9 cellular contexts compared by ENCODE assay signal in genomic region chr12:111313833-111314259, GRCh38. TPM values are rescaled to one million over a fixed set of nuclear protein-coding genes. Genes with fewer than 3 reads are reported as not detected.
DNase-seq lines count a peak whose midpoint lies in the region; ATAC-seq and TF ChIP-seq lines count a peak whose summit lies in the region.
"Had no signal": no experiment of that assay in that cellular context is flagged by ENCODE, and none has a peak within 500 bp of the region (broad histone marks: within the 10 kb centered on the region; RNA-seq: fewer than 3 reads in every experiment).

No MANE protein-coding gene starts in this region.

- peaks cover 19% of the 10 kb centered on the region for H3K27me3 Mint-ChIP-seq in CD8-positive, alpha-beta T cell (ENCODE audit: low read depth)
- H3K27me3 Mint-ChIP-seq in neural crest cell (ENCODE audit: low read depth), result peaks cover 6% of the 10 kb centered on the region
- H3K27me3 Mint-ChIP-seq in stimulated activated naive CD8-positive, alpha-beta T cell treated with anti-CD3 and anti-CD28 coated beads, Interleukin-15, amount 100 ng/mL, for 72 hours, result peaks cover 8% of the 10 kb centered on the region

- no peak overlapping the region for H3K27ac ChIP-seq in CD8-positive, alpha-beta T cell (ENCODE audit: low read depth, low read length)

- CTCF ChIA-PET in CD8-positive, alpha-beta T cell (lab: Charles Lee), result interaction anchor here (0.6 to 4.9 kb wide), 8 partner anchors 10 to 418 kb away, joined by 3 to 34 read pairs (median 4); no protein-coding TSS in a partner anchor

- H3K27me3 ChIP-seq in CD8-positive, alpha-beta T cell (ENCODE audit: insufficient read depth, low read length), result peaks cover 3% of the 10 kb centered on the region

- H3K36me3 ChIP-seq in CD8-positive, alpha-beta T cell (ENCODE audit: insufficient read depth, low read length), result no peaks in the 10 kb centered on the region

- no peaks in the 10 kb centered on the region for H3K9me3 Mint-ChIP-seq in CD8-positive, alpha-beta T cell
- no peaks in the 10 kb centered on the region for H3K9me3 Mint-ChIP-seq in neural crest cell
- H3K9me3 Mint-ChIP-seq in stimulated activated naive CD8-positive, alpha-beta T cell treated with anti-CD3 and anti-CD28 coated beads, Interleukin-15, amount 100 ng/mL, for 72 hours, result no peaks in the 10 kb centered on the region
- H3K9me3 Mint-ChIP-seq: IgD-negative memory B cell had no signal

- H3K27ac Mint-ChIP-seq in CD8-positive, alpha-beta T cell, result no peak overlapping the region
- H3K27ac Mint-ChIP-seq in neural crest cell (ENCODE audit: unreplicated experiment), result no peak overlapping the region
- no peak overlapping the region for H3K27ac Mint-ChIP-seq in stimulated activated naive CD8-positive, alpha-beta T cell treated with anti-CD3 and anti-CD28 coated beads, Interleukin-15, amount 100 ng/mL, for 72 hours

- H3K4me1 Mint-ChIP-seq in CD8-positive, alpha-beta T cell (ENCODE audit: low read depth), result peaks cover 10% of the 10 kb centered on the region
- peaks cover 6% of the 10 kb centered on the region for H3K4me1 Mint-ChIP-seq in neural crest cell
- H3K4me1 Mint-ChIP-seq in stimulated activated naive CD8-positive, alpha-beta T cell treated with anti-CD3 and anti-CD28 coated beads, Interleukin-15, amount 100 ng/mL, for 72 hours, result peaks cover 18% of the 10 kb centered on the region

- peak; percentile 36 to 85 (median 68) for DNase-seq in CD8-positive, alpha-beta T cell
- DNase-seq in HuH-7 (ENCODE audit: low spot score) (peak; percentile 99), OCI-M2 (lab: John Stamatoyannopoulos, UW; ENCODE audit: unreplicated experiment) (peak; percentile 1), fibroblast of peridontal ligament (ENCODE audit: extremely low read depth) (peak; percentile 65), neural crest cell (ENCODE audit: low read depth, low spot score) (peak; percentile 92)
- peak; percentile 79 to 80 for DNase-seq in activated T-cell treated with anti-CD3 and anti-CD28 coated beads, Interleukin-2, amount 50 U/mL, for 48 hours
- DNase-seq in stimulated activated naive CD8-positive, alpha-beta T cell treated with anti-CD3 and anti-CD28 coated beads, Interleukin-15, amount 100 ng/mL, for 72 hours, result peak; percentile 68 to 69

- H3K4me3 ChIP-seq in CD8-positive, alpha-beta T cell (ENCODE audit: low read depth, low read length), result no peak overlapping the region

- no peaks in the 10 kb centered on the region for H3K9me3 ChIP-seq in CD8-positive, alpha-beta T cell (ENCODE audit: low read length)

- no peaks in the 10 kb centered on the region for H3K36me3 Mint-ChIP-seq in CD8-positive, alpha-beta T cell
- no peaks in the 10 kb centered on the region for H3K36me3 Mint-ChIP-seq in neural crest cell (ENCODE audit: low read depth)
- H3K36me3 Mint-ChIP-seq: IgD-negative memory B cell had no signal

- intact Hi-C loops in CD8-positive, alpha-beta T cell (cut with DNase I, micrococcal nuclease), result loop anchor here in 1 of 2 experiments (1.0 kb wide), 3 partner anchors 290 to 420 kb away; no protein-coding TSS in a partner anchor

- no peak overlapping the region for H3K4me3 Mint-ChIP-seq in CD8-positive, alpha-beta T cell
- H3K4me3 Mint-ChIP-seq in neural crest cell, result no peak overlapping the region
- H3K4me3 Mint-ChIP-seq in stimulated activated naive CD8-positive, alpha-beta T cell treated with anti-CD3 and anti-CD28 coated beads, Interleukin-15, amount 100 ng/mL, for 72 hours, result no peak overlapping the region
- H3K4me3 Mint-ChIP-seq: IgD-negative memory B cell had no signal

- H3K4me1 ChIP-seq in CD8-positive, alpha-beta T cell (ENCODE audit: insufficient read depth, low read length), result peaks cover 12% of the 10 kb centered on the region

- ATAC-seq in CD8-positive, alpha-beta T cell, result peak; percentile 52
- ATAC-seq in stimulated activated naive CD8-positive, alpha-beta T cell treated with anti-CD3 and anti-CD28 coated beads, Interleukin-15, amount 100 ng/mL, for 72 hours, result peak; percentile 67
- no peak for ATAC-seq in HG03196 (IDR thresholded peaks at IDR 0.05; ENCODE audit: unreplicated experiment)

- TF ChIP-seq CTCF in CD8-positive, alpha-beta T cell (IDR thresholded peaks at IDR 0.05), result peak; percentile 95
- peak; percentile 96 for TF ChIP-seq CTCF in neural crest cell (conservative IDR thresholded peaks at IDR 0.05)

- POLR2A ChIA-PET in CD8-positive, alpha-beta T cell (lab: Charles Lee), result interaction anchor here (0.7 kb wide), 1 partner anchor 77 kb away, joined by 4 read pairs; no protein-coding TSS in a partner anchor

RNA-seq across cellular contexts. Expression of gene PHETA1, which starts 55.0 kb away (rescaled TPM):
- under 1 TPM; 0.79 to 0.83 TPM for total RNA-seq in CD8-positive, alpha-beta T cell
- total RNA-seq in neural crest cell, result 34.2 and 34.8 TPM in 2 replicates

Comparison
In these comparisons a context has a peak if more than half of its experiments do, and no peak if none do; other contexts are left out.
1. DNase-seq: peak in every context shown above with its lines; median percentile 99 in HuH-7; 92 in neural crest cell; 80 in activated T-cell treated with anti-CD3 and anti-CD28 coated beads, Interleukin-2, amount 50 U/mL, for 48 hours; 68 in stimulated activated naive CD8-positive, alpha-beta T cell treated with anti-CD3 and anti-CD28 coated beads, Interleukin-15, amount 100 ng/mL, for 72 hours; 68 in CD8-positive, alpha-beta T cell; 65 in fibroblast of peridontal ligament; 1 in OCI-M2.
2. RNA of gene PHETA1, which starts 55.0 kb away (total RNA-seq): 34.2 to 34.8 TPM in neural crest cell; 0.79 to 0.83 TPM in CD8-positive, alpha-beta T cell; every median in the first group is over 10 times any median in the second.